Comparison of ENCODE assay signal across 8 cellular contexts in genomic region chr6:108497883-108498282, GRCh38.
DNase-seq lines count a peak whose midpoint lies in the region; ATAC-seq and TF ChIP-seq lines count a peak whose summit lies in the region.

No MANE protein-coding gene starts in this region.

- no peaks in the 10 kb centered on the region for H3K9me3 Mint-ChIP-seq in neural progenitor cell
- H3K9me3 Mint-ChIP-seq in mesothelial cell of epicardium, result no peaks in the 10 kb centered on the region

- H3K4me3 Mint-ChIP-seq in neural progenitor cell (no peak overlapping the region), mesothelial cell of epicardium (no peak overlapping the region)

- H3K27me3 ChIP-seq in neural progenitor cell, result no peaks in the 10 kb centered on the region

- H3F3A ChIP-seq in neural progenitor cell (ENCODE audit: low read depth), result no peaks in the 10 kb centered on the region

- no peak overlapping the region for H3K27ac Mint-ChIP-seq in neural progenitor cell
- no peak overlapping the region for H3K27ac Mint-ChIP-seq in mesothelial cell of epicardium

- H3K4me1 Mint-ChIP-seq in neural progenitor cell (no peaks in the 10 kb centered on the region), mesothelial cell of epicardium (peaks cover 5% of the 10 kb centered on the region)

- no peaks in the 10 kb centered on the region for H3K9me3 ChIP-seq in neural progenitor cell (ENCODE audit: low read depth)

- no peak overlapping the region for H2AFZ ChIP-seq in neural progenitor cell (replicated peaks)

- H3K4me1 ChIP-seq in neural progenitor cell, result no peaks in the 10 kb centered on the region

- DNase-seq in AG08395 (ENCODE audit: low spot score) (peak; percentile 37), GF-D8 (lab: John Stamatoyannopoulos, UW) (peak; percentile 21), NCI-H2171 (lab: John Stamatoyannopoulos, UW) (peak; percentile 13), cerebellar cortex (ENCODE audit: low spot score) (peak; percentile 49), neural progenitor cell (ENCODE audit: low spot score) (peak; percentile 73), activated gamma-delta T cell (lab: John Stamatoyannopoulos, UW) (no peak), mesothelial cell of epicardium (ENCODE audit: low spot score in 2 of 2, unreplicated experiment in 2 of 2) (no peak)

- H3K36me3 ChIP-seq in neural progenitor cell, result no peaks in the 10 kb centered on the region

- H3K4me2 ChIP-seq in neural progenitor cell, result no peak overlapping the region

- H3K79me2 ChIP-seq in neural progenitor cell (ENCODE audit: low read depth), result no peaks in the 10 kb centered on the region

- no peak overlapping the region for H3K27ac ChIP-seq in neural progenitor cell

- ATAC-seq in GM21515 (IDR thresholded peaks at IDR 0.05; ENCODE audit: unreplicated experiment), result no peak

- TF ChIP-seq CTCF in neural progenitor cell (IDR thresholded peaks at IDR 0.05) (peak; percentile 61), mesothelial cell of epicardium (IDR thresholded peaks at IDR 0.05; ENCODE audit: unreplicated experiment) (no peak)

- no peak overlapping the region for H3K9ac ChIP-seq in neural progenitor cell

- no peaks in the 10 kb centered on the region for H4K20me1 ChIP-seq in neural progenitor cell (ENCODE audit: low read depth)

- H3K27me3 Mint-ChIP-seq in neural progenitor cell (ENCODE audit: insufficient read depth, low read depth) (no peaks in the 10 kb centered on the region), mesothelial cell of epicardium (ENCODE audit: low read depth) (no peaks in the 10 kb centered on the region)

- H3K36me3 Mint-ChIP-seq in neural progenitor cell, result no peaks in the 10 kb centered on the region
- no peaks in the 10 kb centered on the region for H3K36me3 Mint-ChIP-seq in mesothelial cell of epicardium

- no peak overlapping the region for H3K4me3 ChIP-seq in neural progenitor cell

Comparison
In these comparisons a context has a peak if more than half of its experiments do, and no peak if none do; other contexts are left out.
1. DNase-seq: peak in AG08395 (single experiment), GF-D8 (single experiment), NCI-H2171 (single experiment), cerebellar cortex (single experiment) and neural progenitor cell (single experiment); none in activated gamma-delta T cell (single experiment) and mesothelial cell of epicardium (0 of 2).